In genomic region chr9:112861638-112862555, GRCh38 we compare ENCODE assay signal across 12 cellular contexts. TPM values are rescaled to one million over a fixed set of nuclear protein-coding genes. Genes with fewer than 3 reads are reported as not detected.
DNase-seq lines count a peak whose midpoint lies in the region; ATAC-seq and TF ChIP-seq lines count a peak whose summit lies in the region.
"Had no signal": no experiment of that assay in that cellular context is flagged by ENCODE, and none has a peak within 500 bp of the region (broad histone marks: within the 10 kb centered on the region; RNA-seq: fewer than 3 reads in every experiment).

No MANE protein-coding gene starts in this region.

- H3K36me3 ChIP-seq in breast epithelium (no peaks in the 10 kb centered on the region), lung (ENCODE audit: control insufficient read depth in 2 of 2, insufficient read depth in 2 of 2, low read length in 2 of 2) (peaks cover 0 to 5% of the 10 kb centered on the region in 2 donors), vagina (no peaks in the 10 kb centered on the region)
- H3K36me3 ChIP-seq: suprapubic skin had no signal

- no peaks in the 10 kb centered on the region for H3K27me3 ChIP-seq in breast epithelium
- H3K27me3 ChIP-seq in lung (ENCODE audit: control insufficient read depth, insufficient read depth) = no peaks in the 10 kb centered on the region
- H3K27me3 ChIP-seq in vagina = no peaks in the 10 kb centered on the region
- H3K27me3 ChIP-seq: suprapubic skin had no signal

- intact Hi-C loops in MCF 10A (cut with micrococcal nuclease) = no loop called here
- intact Hi-C loops in breast epithelium (cut with DNase I; ENCODE audit: low total_unique reads) = no loop called here
- intact Hi-C loops in vagina (cut with DNase I) = no loop called here

- CTCF ChIA-PET in MCF 10A (lab: Yijun Ruan, JAX) = interaction anchor here (1.9 to 2.1 kb wide), 2 partner anchors 17 to 41 kb away, joined by 8 to 9 read pairs; no protein-coding TSS in a partner anchor
- CTCF ChIA-PET in activated CD8-positive, alpha-beta T cell treated with anti-CD3 and anti-CD28 coated beads, Interleukin-2, amount 10 ng/mL, durations not matched to agents 7 days and 5 days (lab: Charles Lee) = interaction anchor here (1.2 kb wide), 1 partner anchor 41 kb away, joined by 3 read pairs; no protein-coding TSS in a partner anchor

- no peaks in the 10 kb centered on the region for H3K9me3 Mint-ChIP-seq in MCF 10A (ENCODE audit: unreplicated experiment)
- H3K9me3 Mint-ChIP-seq in activated CD8-positive, alpha-beta T cell treated with anti-CD3 and anti-CD28 coated beads, Interleukin-2, amount 10 ng/mL, durations not matched to agents 7 days and 5 days (ENCODE audit: insufficient read depth) = no peaks in the 10 kb centered on the region
- H3K9me3 Mint-ChIP-seq: T-cell had no signal

- POLR2A ChIA-PET in MCF 10A (lab: Yijun Ruan, JAX) = no interaction called here
- POLR2A ChIA-PET in activated CD8-positive, alpha-beta T cell treated with anti-CD3 and anti-CD28 coated beads, Interleukin-2, amount 10 ng/mL, durations not matched to agents 7 days and 5 days (lab: Charles Lee) = no interaction called here

- H3K9me3 ChIP-seq in breast epithelium (no peaks in the 10 kb centered on the region), lung (ENCODE audit: control insufficient read depth in 2 of 2, insufficient read depth in 1 of 2, low read length in 1 of 2) (peaks cover 0 to 2% of the 10 kb centered on the region in 2 donors), vagina (no peaks in the 10 kb centered on the region)
- H3K9me3 ChIP-seq: suprapubic skin had no signal

- H3K4me3 ChIP-seq in breast epithelium (no peak overlapping the region), cardiac fibroblast (replicated peaks in 1 of 2; ENCODE audit: low read depth in 2 of 2, low read length in 2 of 2) (no peak overlapping the region), lung (no peak overlapping the region), vagina (no peak overlapping the region)
- H3K4me3 ChIP-seq: suprapubic skin had no signal

- no TSS peak for BruUV-seq in MCF 10A (replicated peaks; lab: Mats Ljungman, UMichigan)

- peaks cover 8% of the 10 kb centered on the region for H3K4me1 Mint-ChIP-seq in MCF 10A (ENCODE audit: insufficient read depth, unreplicated experiment)
- peaks cover 14% of the 10 kb centered on the region for H3K4me1 Mint-ChIP-seq in activated CD8-positive, alpha-beta T cell treated with anti-CD3 and anti-CD28 coated beads, Interleukin-2, amount 10 ng/mL, durations not matched to agents 7 days and 5 days (ENCODE audit: low read depth)

- no peaks in the 10 kb centered on the region for H3K27me3 Mint-ChIP-seq in MCF 10A (ENCODE audit: insufficient read depth, unreplicated experiment)
- no peaks in the 10 kb centered on the region for H3K27me3 Mint-ChIP-seq in activated CD8-positive, alpha-beta T cell treated with anti-CD3 and anti-CD28 coated beads, Interleukin-2, amount 10 ng/mL, durations not matched to agents 7 days and 5 days (ENCODE audit: low read depth)
- H3K27me3 Mint-ChIP-seq: T-cell had no signal

- ATAC-seq in lung (ENCODE audit: insufficient read depth, low FRiP score) = no peak
- no peak for ATAC-seq in activated CD8-positive, alpha-beta T cell treated with anti-CD3 and anti-CD28 coated beads, Interleukin-2, amount 10 ng/mL, durations not matched to agents 7 days and 5 days
- ATAC-seq: T-cell had no signal

- H3K4me1 ChIP-seq in breast epithelium = no peaks in the 10 kb centered on the region
- peaks cover 0 to 19% of the 10 kb centered on the region in 2 donors for H3K4me1 ChIP-seq in lung (ENCODE audit: control insufficient read depth in 2 of 2, insufficient read depth in 2 of 2, low read length in 2 of 2)
- H3K4me1 ChIP-seq in vagina = peaks cover 14% of the 10 kb centered on the region

- H3K27ac Mint-ChIP-seq in MCF 10A (ENCODE audit: low read depth, unreplicated experiment) = no peak overlapping the region
- H3K27ac Mint-ChIP-seq in activated CD8-positive, alpha-beta T cell treated with anti-CD3 and anti-CD28 coated beads, Interleukin-2, amount 10 ng/mL, durations not matched to agents 7 days and 5 days = no peak overlapping the region
- H3K27ac Mint-ChIP-seq: T-cell had no signal

- TF ChIP-seq CTCF in MCF 10A (IDR thresholded peaks at IDR 0.05; ENCODE audit: unreplicated experiment) (no peak), breast epithelium (IDR thresholded peaks at IDR 0.05) (no peak), cardiac fibroblast (IDR thresholded peaks at IDR 0.05; ENCODE audit: low read depth, low read length) (no peak), lung (IDR thresholded peaks at IDR 0.05; ENCODE audit: control extremely low read depth, extremely low read depth) (no peak), vagina (IDR thresholded peaks at IDR 0.05) (no peak)

- no peak overlapping the region for H3K4me3 Mint-ChIP-seq in MCF 10A (ENCODE audit: unreplicated experiment)
- no peak overlapping the region for H3K4me3 Mint-ChIP-seq in activated CD8-positive, alpha-beta T cell treated with anti-CD3 and anti-CD28 coated beads, Interleukin-2, amount 10 ng/mL, durations not matched to agents 7 days and 5 days
- H3K4me3 Mint-ChIP-seq: T-cell had no signal

- no peaks in the 10 kb centered on the region for H3K36me3 Mint-ChIP-seq in MCF 10A (ENCODE audit: insufficient read depth, unreplicated experiment)
- H3K36me3 Mint-ChIP-seq in activated CD8-positive, alpha-beta T cell treated with anti-CD3 and anti-CD28 coated beads, Interleukin-2, amount 10 ng/mL, durations not matched to agents 7 days and 5 days (ENCODE audit: low read depth) = no peaks in the 10 kb centered on the region

- TF ChIP-seq POLR2A in breast epithelium (IDR thresholded peaks at IDR 0.05) = no peak
- no peak for TF ChIP-seq POLR2A in vagina (IDR thresholded peaks at IDR 0.05)

- peak; percentile 30 for DNase-seq in MCF 10A (ENCODE audit: unreplicated experiment)
- DNase-seq in breast epithelium (ENCODE audit: low spot score in 2 of 2) = no peak
- peak; percentile 65 to 68 for DNase-seq in cardiac fibroblast (ENCODE audit: low read depth in 2 of 2)
- peak; percentile 56 for DNase-seq in lung (ENCODE audit: low spot score)
- DNase-seq in vagina (ENCODE audit: extremely low spot score in 2 of 2) = no peak
- DNase-seq in activated CD8-positive, alpha-beta T cell treated with anti-CD3 and anti-CD28 coated beads, Interleukin-2, amount 10 ng/mL, durations not matched to agents 7 days and 5 days = no peak
- DNase-seq in NCI-H1048 (lab: John Stamatoyannopoulos, UW) = no peak
- no peak for DNase-seq in HT-29 (ENCODE audit: low spot score)
- DNase-seq: T-cell had no signal

- WGBS in lung, 2 donors = 27 to 57% methylated on average over 19 of the region's 19 CpGs

- peak overlapping the region in 1 of 2 donors; percentile 68 for H3K27ac ChIP-seq in breast epithelium
- H3K27ac ChIP-seq in lung (ENCODE audit: low read depth in 1 of 2, low read length in 1 of 2) = peak overlapping the region in 1 of 2 donors; percentile 44
- peak overlapping the region; percentile 42 for H3K27ac ChIP-seq in vagina
- H3K27ac ChIP-seq: suprapubic skin had no signal

RNA-seq across cellular contexts. Expression of gene SLC46A2, which starts 28.8 kb away (rescaled TPM):
- total RNA-seq in MCF 10A (2022) (not detected in 2 replicates), breast epithelium (under 1 TPM in 2 of 3 donors, not detected in 1; 0.16 to 0.66 TPM), lung (10 to 100 TPM in 1 of 2 donors, under 1 TPM in 1; 0.20 to 15.6 TPM), vagina (not detected)
- polyA plus RNA-seq in lung = 10 to 100 TPM; 11.6 to 18.5 TPM
- total RNA-seq in activated CD8-positive, alpha-beta T cell treated with anti-CD3 and anti-CD28 coated beads, Interleukin-2, amount 10 ng/mL, durations not matched to agents 7 days and 5 days = not detected
- total RNA-seq in HT-29 (2014; rRNA removed; shearing (Covaris generic)) = not detected in 2 replicates
- total RNA-seq: myocyte, T-cell had no signal
- polyA plus RNA-seq: aorta had no signal

Comparison
In these comparisons a context has a peak if more than half of its experiments do, and no peak if none do; other contexts are left out.
1. DNase-seq: peak in MCF 10A (single experiment), cardiac fibroblast (2 of 2) and lung (single experiment); none in breast epithelium (0 of 2), vagina (0 of 2), activated CD8-positive, alpha-beta T cell treated with anti-CD3 and anti-CD28 coated beads, Interleukin-2, amount 10 ng/mL, durations not matched to agents 7 days and 5 days (single experiment), NCI-H1048 (single experiment) and HT-29 (single experiment).